ENCODE assay signal across 3 cellular contexts in the genomic region with DNA sequence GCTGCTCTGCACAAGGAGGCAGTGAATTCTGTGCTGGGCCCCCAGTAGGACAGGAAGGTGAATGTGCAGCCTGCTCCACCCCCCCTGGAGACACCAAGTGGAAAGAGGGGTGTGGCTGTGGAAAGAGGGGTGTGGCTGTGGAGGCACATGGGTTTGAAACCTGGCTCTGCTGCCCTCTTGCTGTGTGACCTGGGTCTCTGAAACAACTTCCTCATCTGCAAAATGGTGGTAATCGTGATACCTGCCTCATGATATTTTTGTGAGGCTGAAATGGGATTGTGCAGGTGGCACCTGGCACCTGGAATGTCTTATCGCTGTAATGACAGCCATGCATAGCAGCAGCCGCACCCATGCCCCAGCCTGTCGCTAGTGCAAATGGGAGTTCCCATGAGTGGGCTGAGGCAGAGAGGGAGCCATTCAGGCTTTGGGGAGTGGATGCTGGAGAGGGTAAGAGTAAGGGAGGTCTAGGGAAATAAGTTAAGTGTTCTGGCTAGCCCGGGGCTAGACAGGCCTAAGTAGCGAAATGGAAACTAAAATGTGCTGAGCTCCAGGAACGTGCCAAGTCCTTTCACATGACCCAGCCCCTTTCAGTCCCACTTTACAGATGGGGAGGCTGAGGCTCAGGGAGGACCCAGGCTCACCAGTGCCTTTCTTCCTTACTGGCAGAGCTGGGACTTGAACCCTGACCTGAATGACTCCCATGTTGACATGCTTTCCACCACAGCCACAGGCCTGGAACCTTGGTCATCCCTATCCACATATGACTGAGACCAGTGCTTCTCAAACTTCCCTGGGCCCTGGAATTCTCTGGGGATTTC.
TF ChIP-seq lines count a peak whose summit lies in the region.

No MANE protein-coding gene starts in this region.

TF ChIP-seq in liver, 16 proteins besides CTCF, POLR2A, EP300 and RAD21:
- TF ChIP-seq HNF4A (conservative IDR thresholded peaks at IDR 0.05) (no peak), FOXA1 (IDR thresholded peaks at IDR 0.05) (no peak), JUND (IDR thresholded peaks at IDR 0.05) (no peak), RXRA (IDR thresholded peaks at IDR 0.05) (no peak), FOXA2 (IDR thresholded peaks at IDR 0.05) (no peak), NR2F2 (IDR thresholded peaks at IDR 0.05) (no peak), HNF4G (IDR thresholded peaks at IDR 0.05) (no peak), SP1 (IDR thresholded peaks at IDR 0.05) (no peak), YY1 (IDR thresholded peaks at IDR 0.05) (no peak), TAF1 (conservative IDR thresholded peaks at IDR 0.05) (no peak), EGR1 (IDR thresholded peaks at IDR 0.05; ENCODE audit: low read depth in 2 of 2) (no peak)
- TF ChIP-seq, protein P1, sequence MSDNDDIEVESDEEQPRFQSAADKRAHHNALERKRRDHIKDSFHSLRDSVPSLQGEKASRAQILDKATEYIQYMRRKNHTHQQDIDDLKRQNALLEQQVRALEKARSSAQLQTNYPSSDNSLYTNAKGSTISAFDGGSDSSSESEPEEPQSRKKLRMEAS (IDR thresholded peaks at IDR 0.05) = no peak
- TF ChIP-seq, protein P2, sequence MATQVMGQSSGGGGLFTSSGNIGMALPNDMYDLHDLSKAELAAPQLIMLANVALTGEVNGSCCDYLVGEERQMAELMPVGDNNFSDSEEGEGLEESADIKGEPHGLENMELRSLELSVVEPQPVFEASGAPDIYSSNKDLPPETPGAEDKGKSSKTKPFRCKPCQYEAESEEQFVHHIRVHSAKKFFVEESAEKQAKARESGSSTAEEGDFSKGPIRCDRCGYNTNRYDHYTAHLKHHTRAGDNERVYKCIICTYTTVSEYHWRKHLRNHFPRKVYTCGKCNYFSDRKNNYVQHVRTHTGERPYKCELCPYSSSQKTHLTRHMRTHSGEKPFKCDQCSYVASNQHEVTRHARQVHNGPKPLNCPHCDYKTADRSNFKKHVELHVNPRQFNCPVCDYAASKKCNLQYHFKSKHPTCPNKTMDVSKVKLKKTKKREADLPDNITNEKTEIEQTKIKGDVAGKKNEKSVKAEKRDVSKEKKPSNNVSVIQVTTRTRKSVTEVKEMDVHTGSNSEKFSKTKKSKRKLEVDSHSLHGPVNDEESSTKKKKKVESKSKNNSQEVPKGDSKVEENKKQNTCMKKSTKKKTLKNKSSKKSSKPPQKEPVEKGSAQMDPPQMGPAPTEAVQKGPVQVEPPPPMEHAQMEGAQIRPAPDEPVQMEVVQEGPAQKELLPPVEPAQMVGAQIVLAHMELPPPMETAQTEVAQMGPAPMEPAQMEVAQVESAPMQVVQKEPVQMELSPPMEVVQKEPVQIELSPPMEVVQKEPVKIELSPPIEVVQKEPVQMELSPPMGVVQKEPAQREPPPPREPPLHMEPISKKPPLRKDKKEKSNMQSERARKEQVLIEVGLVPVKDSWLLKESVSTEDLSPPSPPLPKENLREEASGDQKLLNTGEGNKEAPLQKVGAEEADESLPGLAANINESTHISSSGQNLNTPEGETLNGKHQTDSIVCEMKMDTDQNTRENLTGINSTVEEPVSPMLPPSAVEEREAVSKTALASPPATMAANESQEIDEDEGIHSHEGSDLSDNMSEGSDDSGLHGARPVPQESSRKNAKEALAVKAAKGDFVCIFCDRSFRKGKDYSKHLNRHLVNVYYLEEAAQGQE (IDR thresholded peaks at IDR 0.05) = no peak
- TF ChIP-seq, protein P3, sequence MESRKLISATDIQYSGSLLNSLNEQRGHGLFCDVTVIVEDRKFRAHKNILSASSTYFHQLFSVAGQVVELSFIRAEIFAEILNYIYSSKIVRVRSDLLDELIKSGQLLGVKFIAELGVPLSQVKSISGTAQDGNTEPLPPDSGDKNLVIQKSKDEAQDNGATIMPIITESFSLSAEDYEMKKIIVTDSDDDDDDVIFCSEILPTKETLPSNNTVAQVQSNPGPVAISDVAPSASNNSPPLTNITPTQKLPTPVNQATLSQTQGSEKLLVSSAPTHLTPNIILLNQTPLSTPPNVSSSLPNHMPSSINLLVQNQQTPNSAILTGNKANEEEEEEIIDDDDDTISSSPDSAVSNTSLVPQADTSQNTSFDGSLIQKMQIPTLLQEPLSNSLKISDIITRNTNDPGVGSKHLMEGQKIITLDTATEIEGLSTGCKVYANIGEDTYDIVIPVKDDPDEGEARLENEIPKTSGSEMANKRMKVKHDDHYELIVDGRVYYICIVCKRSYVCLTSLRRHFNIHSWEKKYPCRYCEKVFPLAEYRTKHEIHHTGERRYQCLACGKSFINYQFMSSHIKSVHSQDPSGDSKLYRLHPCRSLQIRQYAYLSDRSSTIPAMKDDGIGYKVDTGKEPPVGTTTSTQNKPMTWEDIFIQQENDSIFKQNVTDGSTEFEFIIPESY (IDR thresholded peaks at IDR 0.05) = no peak

TF ChIP-seq in HepG2, 621 proteins besides CTCF, POLR2A, EP300 and RAD21:
- TF ChIP-seq DR1 (CRISPR knock-in tag; IDR thresholded peaks at IDR 0.05) = no peak
- TF ChIP-seq BRD4 (CRISPR knock-in tag; IDR thresholded peaks at IDR 0.05) = no peak
- TF ChIP-seq ZFP36L1 (CRISPR knock-in tag; IDR thresholded peaks at IDR 0.05) = no peak
- TF ChIP-seq SP2 (CRISPR knock-in tag; IDR thresholded peaks at IDR 0.05) = no peak
- TF ChIP-seq NKX3-1 (CRISPR knock-in tag; IDR thresholded peaks at IDR 0.05) = no peak
- no peak for TF ChIP-seq HOXA5 (CRISPR knock-in tag; IDR thresholded peaks at IDR 0.05)
- TF ChIP-seq, protein P4, sequence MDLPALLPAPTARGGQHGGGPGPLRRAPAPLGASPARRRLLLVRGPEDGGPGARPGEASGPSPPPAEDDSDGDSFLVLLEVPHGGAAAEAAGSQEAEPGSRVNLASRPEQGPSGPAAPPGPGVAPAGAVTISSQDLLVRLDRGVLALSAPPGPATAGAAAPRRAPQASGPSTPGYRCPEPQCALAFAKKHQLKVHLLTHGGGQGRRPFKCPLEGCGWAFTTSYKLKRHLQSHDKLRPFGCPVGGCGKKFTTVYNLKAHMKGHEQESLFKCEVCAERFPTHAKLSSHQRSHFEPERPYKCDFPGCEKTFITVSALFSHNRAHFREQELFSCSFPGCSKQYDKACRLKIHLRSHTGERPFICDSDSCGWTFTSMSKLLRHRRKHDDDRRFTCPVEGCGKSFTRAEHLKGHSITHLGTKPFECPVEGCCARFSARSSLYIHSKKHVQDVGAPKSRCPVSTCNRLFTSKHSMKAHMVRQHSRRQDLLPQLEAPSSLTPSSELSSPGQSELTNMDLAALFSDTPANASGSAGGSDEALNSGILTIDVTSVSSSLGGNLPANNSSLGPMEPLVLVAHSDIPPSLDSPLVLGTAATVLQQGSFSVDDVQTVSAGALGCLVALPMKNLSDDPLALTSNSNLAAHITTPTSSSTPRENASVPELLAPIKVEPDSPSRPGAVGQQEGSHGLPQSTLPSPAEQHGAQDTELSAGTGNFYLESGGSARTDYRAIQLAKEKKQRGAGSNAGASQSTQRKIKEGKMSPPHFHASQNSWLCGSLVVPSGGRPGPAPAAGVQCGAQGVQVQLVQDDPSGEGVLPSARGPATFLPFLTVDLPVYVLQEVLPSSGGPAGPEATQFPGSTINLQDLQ (CRISPR knock-in tag; IDR thresholded peaks at IDR 0.05) = no peak
- TF ChIP-seq, protein P5, sequence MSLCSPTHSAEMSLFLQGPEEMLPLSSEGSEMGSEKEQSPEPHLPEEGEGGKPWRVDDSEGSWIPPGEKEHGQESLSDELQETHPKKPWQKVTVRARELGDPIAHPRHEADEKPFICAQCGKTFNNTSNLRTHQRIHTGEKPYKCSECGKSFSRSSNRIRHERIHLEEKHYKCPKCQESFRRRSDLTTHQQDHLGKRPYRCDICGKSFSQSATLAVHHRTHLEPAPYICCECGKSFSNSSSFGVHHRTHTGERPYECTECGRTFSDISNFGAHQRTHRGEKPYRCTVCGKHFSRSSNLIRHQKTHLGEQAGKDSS (CRISPR knock-in tag; IDR thresholded peaks at IDR 0.05; ENCODE audit: borderline replicate concordance, low read depth) = no peak
- TF ChIP-seq ZNF556 (CRISPR knock-in tag; IDR thresholded peaks at IDR 0.05; ENCODE audit: borderline replicate concordance) = no peak
- TF ChIP-seq ZNF430 (CRISPR knock-in tag; IDR thresholded peaks at IDR 0.05) = no peak
- no peak for TF ChIP-seq MED1 (CRISPR knock-in tag; IDR thresholded peaks at IDR 0.05)
- TF ChIP-seq, protein P6, sequence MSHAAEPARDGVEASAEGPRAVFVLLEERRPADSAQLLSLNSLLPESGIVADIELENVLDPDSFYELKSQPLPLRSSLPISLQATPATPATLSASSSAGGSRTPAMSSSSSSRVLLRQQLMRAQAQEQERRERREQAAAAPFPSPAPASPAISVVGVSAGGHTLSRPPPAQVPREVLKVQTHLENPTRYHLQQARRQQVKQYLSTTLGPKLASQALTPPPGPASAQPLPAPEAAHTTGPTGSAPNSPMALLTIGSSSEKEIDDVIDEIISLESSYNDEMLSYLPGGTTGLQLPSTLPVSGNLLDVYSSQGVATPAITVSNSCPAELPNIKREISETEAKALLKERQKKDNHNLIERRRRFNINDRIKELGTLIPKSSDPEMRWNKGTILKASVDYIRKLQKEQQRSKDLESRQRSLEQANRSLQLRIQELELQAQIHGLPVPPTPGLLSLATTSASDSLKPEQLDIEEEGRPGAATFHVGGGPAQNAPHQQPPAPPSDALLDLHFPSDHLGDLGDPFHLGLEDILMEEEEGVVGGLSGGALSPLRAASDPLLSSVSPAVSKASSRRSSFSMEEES (CRISPR knock-in tag; IDR thresholded peaks at IDR 0.05) = no peak

TF ChIP-seq in H1, 55 proteins besides CTCF, POLR2A, EP300 and RAD21:
- TF ChIP-seq RBBP5 (IDR thresholded peaks at IDR 0.05; ENCODE audit: borderline replicate concordance, low read depth, low read length) (no peak), KDM4A (IDR thresholded peaks at IDR 0.05; ENCODE audit: low read depth, low read length, severe bottlenecking) (no peak), ASH2L (IDR thresholded peaks at IDR 0.05; ENCODE audit: low read length) (no peak), GABPA (IDR thresholded peaks at IDR 0.05; ENCODE audit: borderline replicate concordance, insufficient read depth, low read length) (no peak), TBP (IDR thresholded peaks at IDR 0.05; ENCODE audit: low read depth, low read length) (no peak), MAFK (IDR thresholded peaks at IDR 0.05; ENCODE audit: low read depth, low read length) (no peak), TAF7 (optimal IDR thresholded peaks at IDR 0.05; ENCODE audit: borderline replicate concordance, low read depth, low read length) (no peak), BACH1 (IDR thresholded peaks at IDR 0.05; ENCODE audit: low read length) (no peak), EGR1 (IDR thresholded peaks at IDR 0.05; ENCODE audit: borderline replicate concordance, low read depth, low read length) (no peak), RFX5 (IDR thresholded peaks at IDR 0.05; ENCODE audit: borderline replicate concordance, low read depth, low read length) (no peak), HDAC6 (IDR thresholded peaks at IDR 0.05; ENCODE audit: low read depth, low read length) (no peak)
- TF ChIP-seq, protein P7, sequence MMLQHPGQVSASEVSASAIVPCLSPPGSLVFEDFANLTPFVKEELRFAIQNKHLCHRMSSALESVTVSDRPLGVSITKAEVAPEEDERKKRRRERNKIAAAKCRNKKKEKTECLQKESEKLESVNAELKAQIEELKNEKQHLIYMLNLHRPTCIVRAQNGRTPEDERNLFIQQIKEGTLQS (IDR thresholded peaks at IDR 0.05; ENCODE audit: insufficient read depth, low read depth, low read length) = no peak
- TF ChIP-seq, protein P8, sequence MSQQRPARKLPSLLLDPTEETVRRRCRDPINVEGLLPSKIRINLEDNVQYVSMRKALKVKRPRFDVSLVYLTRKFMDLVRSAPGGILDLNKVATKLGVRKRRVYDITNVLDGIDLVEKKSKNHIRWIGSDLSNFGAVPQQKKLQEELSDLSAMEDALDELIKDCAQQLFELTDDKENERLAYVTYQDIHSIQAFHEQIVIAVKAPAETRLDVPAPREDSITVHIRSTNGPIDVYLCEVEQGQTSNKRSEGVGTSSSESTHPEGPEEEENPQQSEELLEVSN (IDR thresholded peaks at IDR 0.05) = no peak
- TF ChIP-seq, protein P9, sequence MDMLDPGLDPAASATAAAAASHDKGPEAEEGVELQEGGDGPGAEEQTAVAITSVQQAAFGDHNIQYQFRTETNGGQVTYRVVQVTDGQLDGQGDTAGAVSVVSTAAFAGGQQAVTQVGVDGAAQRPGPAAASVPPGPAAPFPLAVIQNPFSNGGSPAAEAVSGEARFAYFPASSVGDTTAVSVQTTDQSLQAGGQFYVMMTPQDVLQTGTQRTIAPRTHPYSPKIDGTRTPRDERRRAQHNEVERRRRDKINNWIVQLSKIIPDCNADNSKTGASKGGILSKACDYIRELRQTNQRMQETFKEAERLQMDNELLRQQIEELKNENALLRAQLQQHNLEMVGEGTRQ (IDR thresholded peaks at IDR 0.05; ENCODE audit: low read length) = no peak
